1 cellular context compared by ENCODE assay signal in the genomic region with DNA sequence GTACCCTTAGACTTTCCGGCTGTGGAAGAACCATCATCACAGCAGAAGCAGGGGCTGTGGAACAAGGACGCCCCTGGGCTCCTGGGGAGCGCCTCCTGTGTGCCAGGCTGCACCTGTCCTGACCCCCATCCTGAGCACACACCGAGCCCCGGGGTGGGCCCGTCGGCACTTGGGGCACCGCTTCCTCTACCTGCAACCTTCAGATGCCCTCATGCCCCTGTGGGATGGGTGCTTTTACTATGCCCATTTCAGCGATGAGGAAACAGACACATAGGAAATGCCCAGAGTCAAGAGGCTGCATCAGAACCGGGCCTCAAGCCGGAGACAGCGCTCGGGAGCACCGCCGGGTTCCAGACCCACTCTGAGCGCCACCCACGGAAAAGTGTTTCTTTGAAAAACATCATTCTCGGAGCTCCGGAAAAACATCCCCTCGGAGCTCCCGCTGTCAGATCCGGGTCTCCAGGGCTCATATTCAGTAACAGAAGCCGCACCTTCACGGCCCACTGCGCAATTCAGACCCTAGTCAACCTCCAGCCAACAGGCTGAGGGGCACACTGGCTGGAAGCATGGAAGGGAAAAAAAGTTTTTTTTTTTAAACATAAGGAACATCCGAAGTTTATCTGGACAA.
TF ChIP-seq lines count a peak whose summit lies in the region.

No MANE protein-coding gene starts in this region.

TF ChIP-seq in H1, 55 proteins besides CTCF, POLR2A, EP300 and RAD21:
- TF ChIP-seq EZH2 (IDR thresholded peaks at IDR 0.05; ENCODE audit: low read depth, low read length, severe bottlenecking) (no peak), JUN (IDR thresholded peaks at IDR 0.05; ENCODE audit: low read depth, low read length) (no peak), CEBPB (IDR thresholded peaks at IDR 0.05; ENCODE audit: low read depth, low read length) (no peak), JUND (IDR thresholded peaks at IDR 0.05; ENCODE audit: low read length) (no peak), BRCA1 (IDR thresholded peaks at IDR 0.05; ENCODE audit: low read depth, low read length) (no peak), KDM1A (IDR thresholded peaks at IDR 0.05; ENCODE audit: borderline replicate concordance, low read length) (no peak), CTBP2 (IDR thresholded peaks at IDR 0.05; ENCODE audit: borderline replicate concordance, insufficient read depth, insufficient read length, low read length) (no peak), TAF1 (IDR thresholded peaks at IDR 0.05; ENCODE audit: low read depth, low read length) (no peak), TEAD4 (IDR thresholded peaks at IDR 0.05; ENCODE audit: low read depth, low read length) (no peak), CHD7 (IDR thresholded peaks at IDR 0.05; ENCODE audit: insufficient replicate concordance, low read length) (no peak)
